Comparison of ENCODE assay signal across 8 cellular contexts in the genomic region with DNA sequence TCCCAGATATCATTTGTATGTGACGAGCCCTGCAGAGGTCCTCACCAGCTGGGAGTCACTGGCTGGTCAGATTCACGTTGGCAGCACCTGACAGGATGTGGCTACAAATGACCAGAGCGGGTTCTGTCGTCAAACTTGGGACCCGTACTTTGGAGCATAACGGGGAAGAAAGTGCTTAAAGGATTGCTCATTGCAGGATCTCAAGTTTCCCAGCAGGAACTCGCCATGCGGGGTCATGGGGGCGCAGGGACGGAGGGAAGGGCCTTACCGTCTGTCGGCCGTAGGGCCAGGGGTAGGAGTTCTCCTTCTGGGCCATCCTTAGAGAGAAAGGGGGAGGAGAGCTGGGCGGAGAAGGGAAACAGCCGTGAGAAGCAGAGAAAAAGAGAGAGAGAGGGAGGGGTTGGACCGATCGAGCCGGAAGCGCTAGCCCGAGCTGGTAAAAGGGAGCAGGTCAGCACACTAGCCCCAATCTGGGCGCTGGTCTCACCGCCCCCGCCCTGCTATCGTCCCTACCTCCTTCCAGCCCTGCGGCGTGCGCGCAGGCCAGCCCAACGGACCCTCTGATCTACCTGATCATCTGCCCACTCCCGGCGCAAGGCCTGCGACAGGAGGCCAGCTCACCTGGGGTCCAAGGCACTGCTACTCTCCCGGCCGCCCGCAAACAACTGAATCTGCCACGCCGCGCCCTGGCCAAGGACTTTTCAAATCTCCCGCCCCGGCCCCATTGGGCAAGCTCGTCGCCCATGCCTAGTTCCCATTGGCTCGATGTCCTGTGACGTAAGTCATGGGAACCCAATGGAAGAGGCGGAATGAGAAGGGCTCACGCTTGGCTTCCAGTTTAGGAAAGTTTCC.
DNase-seq lines count a peak whose midpoint lies in the region; ATAC-seq and TF ChIP-seq lines count a peak whose summit lies in the region.

AURKB (minus strand) TSS at position 667 of the 852 bp plus-strand sequence; CDS start at position 316, 351 bp downstream.

- ATAC-seq in GM18870 (IDR thresholded peaks at IDR 0.05; ENCODE audit: unreplicated experiment) (peak; percentile 69), HG03108 (IDR thresholded peaks at IDR 0.05; ENCODE audit: unreplicated experiment) (peak; percentile 86)

- in situ Hi-C loops in ACHN (cut with HindIII; ENCODE audit: low pct_ligation_motif_present, low pct_unique_long_range_greater_than_20kb, low sequenced_read_pairs), result no loop called here

- H3K4me3 ChIP-seq in WI38 (ENCODE audit: low read depth, low read length), result peak within 1 kb of the TSS; percentile 79
- peak within 1 kb of the TSS; percentile 84 to 86 for H3K4me3 ChIP-seq in cardiac fibroblast (replicated peaks in 1 of 2; ENCODE audit: low read depth in 2 of 2, low read length in 2 of 2)

- TF ChIP-seq CTCF in WI38 (IDR thresholded peaks at IDR 0.05; ENCODE audit: low read depth, low read length), result no peak
- no peak for TF ChIP-seq CTCF in cardiac fibroblast (IDR thresholded peaks at IDR 0.05; ENCODE audit: low read depth, low read length)

- DNase-seq in ACHN, result peak; percentile 98
- DNase-seq in NCI-H2227 (lab: John Stamatoyannopoulos, UW; ENCODE audit: unreplicated experiment), result peak; percentile 92
- DNase-seq in cardiac fibroblast (ENCODE audit: low read depth in 2 of 2), result peak; percentile 98
- DNase-seq in iris pigment epithelial cell (ENCODE audit: low read depth), result peak; percentile 97
- peak; percentile 79 to 93 for DNase-seq in stimulated activated CD4-positive, alpha-beta T cell treated with anti-CD3 and anti-CD28 coated beads, Interleukin-12 subunit alpha, Interleukin-12 subunit beta, amount 100 ng/mL, for 24 hours (ENCODE audit: low read depth in 2 of 2)

Comparison
In these comparisons a context has a peak if more than half of its experiments do, and no peak if none do; other contexts are left out.
1. Peak in every context shown above with its lines: DNase-seq, ATAC-seq and H3K4me3 ChIP-seq.